16 cellular contexts compared by ENCODE assay signal in the genomic region with DNA sequence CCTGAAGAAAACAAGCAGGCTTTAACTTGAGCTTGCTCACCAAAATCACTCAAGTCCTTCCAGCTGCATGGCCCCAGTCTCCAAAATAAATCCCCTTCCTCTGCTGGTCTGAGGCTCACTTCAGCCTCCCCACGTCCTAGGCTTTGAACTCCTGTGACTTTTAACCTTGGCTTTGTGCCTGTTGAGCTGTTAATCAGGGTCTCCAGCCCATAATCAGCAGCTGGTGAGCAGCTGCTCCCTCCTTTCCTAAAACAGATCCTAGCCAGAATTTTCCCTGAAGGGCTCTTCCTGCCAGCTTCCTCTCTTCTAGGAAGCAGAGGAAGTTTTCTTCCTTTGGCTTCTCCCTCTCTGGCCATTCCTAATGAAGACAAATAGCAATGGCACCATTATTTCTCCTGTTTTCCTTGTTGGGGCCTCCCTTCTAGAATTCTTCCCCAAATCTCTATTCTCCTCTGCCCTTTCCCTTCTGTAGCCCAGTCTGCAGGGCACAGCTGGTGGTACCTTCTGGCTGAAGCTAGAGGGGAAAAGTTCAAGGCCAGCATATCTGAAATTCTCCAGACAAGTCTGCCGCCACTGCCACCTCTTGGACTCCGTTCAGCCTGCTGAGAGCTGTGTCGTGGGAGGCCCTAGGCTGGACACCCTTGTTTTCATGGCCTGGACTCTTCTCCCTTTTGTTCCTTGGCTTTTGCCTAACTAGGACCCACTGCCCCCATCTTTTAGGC.
DNase-seq lines count a peak whose midpoint lies in the region; ATAC-seq and TF ChIP-seq lines count a peak whose summit lies in the region.
"Had no signal": no experiment of that assay in that cellular context is flagged by ENCODE, and none has a peak within 500 bp of the region (broad histone marks: within the 10 kb centered on the region; RNA-seq: fewer than 3 reads in every experiment).

No MANE protein-coding gene starts in this region.

- intact Hi-C loops in Right ventricle myocardium inferior (cut with DNase I): loop anchor here (10.0 kb wide), 1 partner anchor 126 kb away; no protein-coding TSS in a partner anchor
- intact Hi-C loops in left cardiac atrium (cut with DNase I): loop anchor here in 1 of 2 donors (10.0 kb wide), 1 partner anchor 296 kb away; no protein-coding TSS in a partner anchor
- intact Hi-C loops in left ventricle myocardium inferior (cut with micrococcal nuclease): no loop called here
- intact Hi-C loops in psoas muscle (cut with DNase I): loop anchor here in 1 of 2 donors (5.0 to 10.0 kb wide), 3 partner anchors 78 to 216 kb away; partner anchors contain the start of gene PLCE1
- intact Hi-C loops in upper lobe of right lung (cut with DNase I): no loop called here
- intact Hi-C loops in sigmoid colon (cut with DNase I): no loop called here

- WGBS in psoas muscle, 3 donors: 20 to 34% (median 21%) methylated on average over 4 of the region's 4 CpGs
- 77 to 84% methylated on average over 4 of the region's 4 CpGs for WGBS in sigmoid colon, 2 donors

- H3K36me3 ChIP-seq in left ventricle myocardium inferior: no peaks in the 10 kb centered on the region
- H3K36me3 ChIP-seq in psoas muscle (ENCODE audit: insufficient read depth in 1 of 2, low read depth in 1 of 2): no peaks in the 10 kb centered on the region
- H3K36me3 ChIP-seq in upper lobe of right lung: no peaks in the 10 kb centered on the region
- no peaks in the 10 kb centered on the region for H3K36me3 ChIP-seq in sigmoid colon
- H3K36me3 ChIP-seq: suprapubic skin had no signal

- H3K4me1 ChIP-seq in left ventricle myocardium inferior (peaks cover 69% of the 10 kb centered on the region), psoas muscle (peaks cover 56% of the 10 kb centered on the region), upper lobe of right lung (peaks cover 29% of the 10 kb centered on the region), sigmoid colon (peaks cover 0 to 22% (median 17%) of the 10 kb centered on the region in 4 donors)

- H3K4me3 ChIP-seq in left ventricle myocardium inferior: no peak overlapping the region
- no peak overlapping the region for H3K4me3 ChIP-seq in psoas muscle
- no peak overlapping the region for H3K4me3 ChIP-seq in upper lobe of right lung
- H3K4me3 ChIP-seq in sigmoid colon: no peak overlapping the region
- H3K4me3 ChIP-seq: suprapubic skin had no signal

- H3K9me3 ChIP-seq in left ventricle myocardium inferior (replicated peaks): no peaks in the 10 kb centered on the region
- H3K9me3 ChIP-seq in psoas muscle: no peaks in the 10 kb centered on the region
- no peaks in the 10 kb centered on the region for H3K9me3 ChIP-seq in upper lobe of right lung
- H3K9me3 ChIP-seq in sigmoid colon: no peaks in the 10 kb centered on the region
- H3K9me3 ChIP-seq: suprapubic skin had no signal

- DNase-seq in Right ventricle myocardium inferior (ENCODE audit: missing footprints): no peak
- no peak for DNase-seq in left cardiac atrium
- no peak for DNase-seq in left ventricle myocardium inferior
- no peak for DNase-seq in psoas muscle
- DNase-seq in upper lobe of right lung: no peak
- no peak for DNase-seq in COR-L47 (lab: John Stamatoyannopoulos, UW)
- DNase-seq in sigmoid colon: no peak
- DNase-seq in HPDE6-E6E7 (ENCODE audit: extremely low spot score): no peak
- DNase-seq: activated CD4-positive, alpha-beta memory T cell treated with anti-CD3 and anti-CD28 coated beads for 36 hours; activated naive CD4-positive, alpha-beta T cell treated with Interleukin-2 at 50 U/mL for 16 hours; aorta; Karpas-422; nucleus accumbens; stimulated activated CD4-positive, alpha-beta T cell treated with anti-CD3 and anti-CD28 coated beads, Interleukin-4, amount 100 ng/mL, for 1 hour had no signal

- peak; percentile 58 for ATAC-seq in Right ventricle myocardium inferior
- ATAC-seq in left cardiac atrium: no peak
- peak in 3 of 4 donors; percentile 6 to 17 (median 12) for ATAC-seq in psoas muscle
- ATAC-seq in upper lobe of right lung: peak; percentile 36

- TF ChIP-seq CTCF in left ventricle myocardium inferior (IDR thresholded peaks at IDR 0.05; ENCODE audit: borderline replicate concordance): no peak
- no peak for TF ChIP-seq CTCF in psoas muscle (IDR thresholded peaks at IDR 0.05)
- TF ChIP-seq CTCF in upper lobe of right lung (IDR thresholded peaks at IDR 0.05): no peak
- TF ChIP-seq CTCF in sigmoid colon (IDR thresholded peaks at IDR 0.05): no peak

- peak overlapping the region; percentile 66 for H3K27ac ChIP-seq in left ventricle myocardium inferior (replicated peaks)
- H3K27ac ChIP-seq in psoas muscle: peak overlapping the region; percentile 83
- peak overlapping the region; percentile 18 for H3K27ac ChIP-seq in upper lobe of right lung
- no peak overlapping the region for H3K27ac ChIP-seq in sigmoid colon
- H3K27ac ChIP-seq: C4-2B, suprapubic skin had no signal

- TF ChIP-seq POLR2A in sigmoid colon (IDR thresholded peaks at IDR 0.05): no peak

- no peak for TF ChIP-seq EP300 in sigmoid colon (IDR thresholded peaks at IDR 0.05)

- H3K27me3 ChIP-seq in left ventricle myocardium inferior (ENCODE audit: low read depth) (no peaks in the 10 kb centered on the region), psoas muscle (ENCODE audit: insufficient read depth in 3 of 3, low read length in 2 of 3) (no peaks in the 10 kb centered on the region), upper lobe of right lung (no peaks in the 10 kb centered on the region), sigmoid colon (no peaks in the 10 kb centered on the region)
- H3K27me3 ChIP-seq: suprapubic skin had no signal

Comparison
In these comparisons a context has a peak if more than half of its experiments do, and no peak if none do; other contexts are left out.
1. ATAC-seq: peak in Right ventricle myocardium inferior (single experiment), psoas muscle (3 of 4) and upper lobe of right lung (single experiment); none in left cardiac atrium (0 of 2).
2. H3K27ac ChIP-seq: peak in left ventricle myocardium inferior (single experiment), psoas muscle (single experiment) and upper lobe of right lung (single experiment); none in sigmoid colon (0 of 4).